ENCODE assay signal across 12 cellular contexts in genomic region chr13:42392706-42393572, GRCh38.
A peak's percentile ranks its signal among the peaks of the same experiment; 100 is the strongest.
DNase-seq lines count a peak whose midpoint lies in the region; FAIRE-seq and TF ChIP-seq lines count a peak whose summit lies in the region.
"Had no signal": no experiment of that assay in that cellular context is flagged by ENCODE, and none has a peak within 500 bp of the region (broad histone marks: within the 10 kb centered on the region; RNA-seq: fewer than 3 reads in every experiment).

No MANE protein-coding gene starts in this region.

- peak overlapping the region; percentile 96 for H3K4me3 Mint-ChIP-seq in activated CD4-positive, alpha-beta memory T cell treated with anti-CD3 and anti-CD28 coated beads for 36 hours

- no peaks in the 10 kb centered on the region for H3K27me3 ChIP-seq in MM.1S (replicated peaks; ENCODE audit: insufficient read depth, low read length)
- H3K27me3 ChIP-seq in left ventricle myocardium inferior (ENCODE audit: low read depth): peaks cover 34% of the 10 kb centered on the region
- H3K27me3 ChIP-seq: right atrium auricular region had no signal

- H3K27ac ChIP-seq in HEK293 (ENCODE audit: extremely low read depth, low read depth, low read length): no peak overlapping the region
- no peak overlapping the region for H3K27ac ChIP-seq in MM.1S (ENCODE audit: low read length)
- H3K27ac ChIP-seq in left ventricle myocardium inferior (replicated peaks): no peak overlapping the region
- H3K27ac ChIP-seq: right atrium auricular region had no signal

- H3K9me3 Mint-ChIP-seq in activated CD4-positive, alpha-beta memory T cell treated with anti-CD3 and anti-CD28 coated beads for 36 hours: no peaks in the 10 kb centered on the region

- H3K4me1 Mint-ChIP-seq in activated CD4-positive, alpha-beta memory T cell treated with anti-CD3 and anti-CD28 coated beads for 36 hours (ENCODE audit: low read depth): peaks cover 79% of the 10 kb centered on the region

- no peak overlapping the region for H3K9ac ChIP-seq in MM.1S (ENCODE audit: low read length)

- TF ChIP-seq POLR2A in erythroblast (IDR thresholded peaks at IDR 0.05; ENCODE audit: low read length): no peak

- H3K9me3 ChIP-seq in HEK293 (ENCODE audit: control insufficient read depth, insufficient read depth, low read depth, low read length) (no peaks in the 10 kb centered on the region), MM.1S (replicated peaks; ENCODE audit: insufficient read depth, low read length) (no peaks in the 10 kb centered on the region), left ventricle myocardium inferior (replicated peaks) (no peaks in the 10 kb centered on the region)
- H3K9me3 ChIP-seq: right atrium auricular region had no signal

- H3K79me2 ChIP-seq in MM.1S (ENCODE audit: low read length): no peaks in the 10 kb centered on the region

- CTCF ChIA-PET in HEK293 (lab: Yijun Ruan, JAX): no interaction called here
- CTCF ChIA-PET in activated CD4-positive, alpha-beta memory T cell treated with anti-CD3 and anti-CD28 coated beads for 36 hours (lab: Charles Lee): interaction anchor here (0.7 to 2.9 kb wide), 12 partner anchors 10 to 120 kb away, joined by 3 to 18 read pairs (median 5); no protein-coding TSS in a partner anchor

- peak overlapping the region; percentile 100 for H3K27ac Mint-ChIP-seq in activated CD4-positive, alpha-beta memory T cell treated with anti-CD3 and anti-CD28 coated beads for 36 hours

- H3K27me3 Mint-ChIP-seq in activated CD4-positive, alpha-beta memory T cell treated with anti-CD3 and anti-CD28 coated beads for 36 hours: no peaks in the 10 kb centered on the region

- intact Hi-C loops in activated CD4-positive, alpha-beta memory T cell treated with anti-CD3 and anti-CD28 coated beads for 36 hours (cut with micrococcal nuclease): loop anchor here (1.0 to 10.0 kb wide), 10 partner anchors 13 to 928 kb away; partner anchors contain the start of genes DGKH and EPSTI1
- intact Hi-C loops in left ventricle myocardium inferior (cut with micrococcal nuclease): no loop called here

- DNase-seq in GM12865 (ENCODE audit: low read depth): peak; percentile 58
- peak; percentile 68 for DNase-seq in activated CD4-positive, alpha-beta memory T cell treated with anti-CD3 and anti-CD28 coated beads for 36 hours
- peak; percentile 59 for DNase-seq in iris pigment epithelial cell (ENCODE audit: low read depth)
- DNase-seq in erythroblast (lab: John Stamatoyannopoulos, UW): no peak
- DNase-seq in MM.1S: no peak
- no peak for DNase-seq in left ventricle myocardium inferior
- DNase-seq in urothelium cell line (ENCODE audit: low spot score): no peak
- DNase-seq: glutamatergic neuron, NCI-H2107, Right ventricle myocardium superior had no signal

- H4K20me1 ChIP-seq in MM.1S (ENCODE audit: insufficient read depth, low read length): no peaks in the 10 kb centered on the region

- peaks cover 38% of the 10 kb centered on the region for H3K36me3 Mint-ChIP-seq in activated CD4-positive, alpha-beta memory T cell treated with anti-CD3 and anti-CD28 coated beads for 36 hours

- TF ChIP-seq CTCF in GM12865 (IDR thresholded peaks at IDR 0.05; ENCODE audit: insufficient read depth, low read depth, low read length, missing control alignments) (no peak), HEK293 (tag by site-specific recombination; IDR thresholded peaks at IDR 0.05) (no peak), MM.1S (IDR thresholded peaks at IDR 0.05; ENCODE audit: low read length) (no peak), left ventricle myocardium inferior (IDR thresholded peaks at IDR 0.05; ENCODE audit: borderline replicate concordance) (no peak)

- no peak overlapping the region for H2AFZ ChIP-seq in MM.1S (ENCODE audit: low read length)

- H3K36me3 ChIP-seq in HEK293 (ENCODE audit: control insufficient read depth in 2 of 2, insufficient read depth in 1 of 2, low read length in 2 of 2): no peaks in the 10 kb centered on the region
- no peaks in the 10 kb centered on the region for H3K36me3 ChIP-seq in MM.1S (replicated peaks; ENCODE audit: insufficient read depth, low read length)
- no peaks in the 10 kb centered on the region for H3K36me3 ChIP-seq in left ventricle myocardium inferior
- H3K36me3 ChIP-seq: right atrium auricular region had no signal

- no peaks in the 10 kb centered on the region for H3F3A ChIP-seq in MM.1S (ENCODE audit: insufficient read depth, low read length)

- H3K4me3 ChIP-seq in GM12865 (ENCODE audit: low read depth, low read length): no peak overlapping the region
- H3K4me3 ChIP-seq in HEK293 (ENCODE audit: low read depth, low read length): no peak overlapping the region
- H3K4me3 ChIP-seq in MM.1S (ENCODE audit: low read length): no peak overlapping the region
- no peak overlapping the region for H3K4me3 ChIP-seq in left ventricle myocardium inferior
- H3K4me3 ChIP-seq: right atrium auricular region had no signal

- no peak for FAIRE-seq in urothelium cell line (lab: Jason Lieb, UNC)

- H3K4me1 ChIP-seq in HEK293 (ENCODE audit: control insufficient read depth, insufficient read depth, low read length) (no peaks in the 10 kb centered on the region), MM.1S (ENCODE audit: low read length) (no peaks in the 10 kb centered on the region), left ventricle myocardium inferior (no peaks in the 10 kb centered on the region)
- H3K4me1 ChIP-seq: right atrium auricular region had no signal

- H3K9me2 ChIP-seq in MM.1S (replicated peaks; ENCODE audit: insufficient read depth, low read length): no peaks in the 10 kb centered on the region

- POLR2A ChIA-PET in HEK293 (lab: Yijun Ruan, JAX): no interaction called here
- POLR2A ChIA-PET in activated CD4-positive, alpha-beta memory T cell treated with anti-CD3 and anti-CD28 coated beads for 36 hours (lab: Charles Lee): interaction anchor here (0.9 to 7.6 kb wide), 17 partner anchors 9 to 120 kb away, joined by 3 to 140 read pairs (median 9); partner anchors contain the start of gene AKAP11

- H3K4me2 ChIP-seq in MM.1S (ENCODE audit: low read depth, low read length): no peak overlapping the region

TF ChIP-seq in HEK293, 187 proteins besides CTCF, POLR2A, EP300 and RAD21:
- TF ChIP-seq PRDM6 (tag by site-specific recombination; IDR thresholded peaks at IDR 0.05) (0 out of 2 replicates have a peak, but pooled peaks have one; percentile 11), ZNF140 (tag by site-specific recombination; IDR thresholded peaks at IDR 0.05) (no peak), ZBTB17 (tag by site-specific recombination; IDR thresholded peaks at IDR 0.05) (no peak)
TF ChIP-seq in HEK293: peak in this region for 1.

Comparison
In these comparisons a context has a peak if more than half of its experiments do, and no peak if none do; other contexts are left out.
1. DNase-seq: peak in GM12865 (single experiment), activated CD4-positive, alpha-beta memory T cell treated with anti-CD3 and anti-CD28 coated beads for 36 hours (single experiment) and iris pigment epithelial cell (single experiment); none in erythroblast (0 of 2), MM.1S (single experiment), left ventricle myocardium inferior (single experiment) and urothelium cell line (single experiment).